Comparison of ENCODE assay signal across 34 cellular contexts in genomic region chr20:6127825-6128224, GRCh38.
"Had no signal": no experiment of that assay in that cellular context is flagged by ENCODE, and none has a peak within 500 bp of the region (broad histone marks: within the 10 kb centered on the region; RNA-seq: fewer than 3 reads in every experiment).

No MANE protein-coding gene starts in this region.

- H3K4me3 ChIP-seq: MG63 had no signal

- H3K9me3 ChIP-seq: MG63 had no signal

- DNase-seq: Karpas-422, Kasumi-1, MG63, MM.1S, MV-4-11, NCI-H1048, NCI-H1092, NCI-H1092 treated with DMSO at 0.1 percent for 48 hours, NCI-H1105, NCI-H1105 treated with DMSO at 0.1 percent for 48 hours, NCI-H1417, NCI-H1417 treated with DMSO at 0.1 percent for 48 hours, NCI-H1436, NCI-H1436 treated with DMSO at 0.1 percent for 48 hours, NCI-H146, NCI-H1694, NCI-H1694 treated with DMSO at 0.1 percent for 48 hours, NCI-H187, NCI-H187 treated with DMSO at 0.1 percent for 48 hours, NCI-H1930, NCI-H2029, NCI-H2029 treated with DMSO at 0.1 percent for 48 hours, NCI-H2081, NCI-H2081 treated with DMSO at 0.1 percent for 48 hours, NCI-H2107, NCI-H2171, NCI-H2171 treated with DMSO at 0.1 percent for 48 hours, NCI-H2227 treated with DMSO at 0.1 percent for 48 hours, NCI-H226, NCI-H345, NCI-H446, NCI-H446 treated with DMSO at 0.1 percent for 48 hours, NCI-H510A, NCI-H510A treated with DMSO at 0.1 percent for 48 hours had no signal

- H3K27me3 ChIP-seq: MG63 had no signal

- H3K36me3 ChIP-seq: MG63 had no signal
